ENCODE assay signal across 23 cellular contexts in genomic region chr2:170917957-170918356, GRCh38.
"Had no signal": no experiment of that assay in that cellular context is flagged by ENCODE, and none has a peak within 500 bp of the region (broad histone marks: within the 10 kb centered on the region; RNA-seq: fewer than 3 reads in every experiment).

No MANE protein-coding gene starts in this region.

- H3K27ac Mint-ChIP-seq: naive thymus-derived CD8-positive, alpha-beta T cell; progenitor cell of endocrine pancreas had no signal

- H3K27me3 ChIP-seq: dorsolateral prefrontal cortex, esophagus muscularis mucosa, gastroesophageal sphincter, pancreas, suprapubic skin, thyroid gland, upper lobe of left lung, uterus had no signal

- DNase-seq: cortex of kidney; dorsolateral prefrontal cortex; effector memory CD4-positive, alpha-beta T cell; glutamatergic neuron; left colon; left ventricle myocardium superior; naive thymus-derived CD8-positive, alpha-beta T cell; occipital lobe; pancreas; right cardiac atrium; small intestine; stimulated activated CD4-positive, alpha-beta T cell treated with anti-CD3 and anti-CD28 coated beads, Interleukin-2, amount 100 ng/mL, for 48 hours; stimulated activated naive CD8-positive, alpha-beta T cell treated with anti-CD3 and anti-CD28 coated beads, Interleukin-15, Interleukin-2, amounts not matched to agents 100 U/mL and 50 U/mL, for 24 hours; thyroid gland; uterus had no signal

- H3K4me3 Mint-ChIP-seq: naive thymus-derived CD8-positive, alpha-beta T cell; neural crest cell had no signal

- H3K27ac ChIP-seq: dorsolateral prefrontal cortex, epithelial cell of prostate, esophagus muscularis mucosa, gastroesophageal sphincter, pancreas, suprapubic skin, thyroid gland, upper lobe of left lung, uterus had no signal

- H3K4me1 Mint-ChIP-seq: naive thymus-derived CD8-positive, alpha-beta T cell; neural crest cell had no signal

- H3K4me3 ChIP-seq: dorsolateral prefrontal cortex, esophagus muscularis mucosa, gastroesophageal sphincter, lung, pancreas, suprapubic skin, thyroid gland, upper lobe of left lung, uterus had no signal

- H3K4me1 ChIP-seq: esophagus muscularis mucosa, gastroesophageal sphincter, pancreas, suprapubic skin, thyroid gland, upper lobe of left lung, uterus had no signal

- H3K27me3 Mint-ChIP-seq: progenitor cell of endocrine pancreas had no signal

- H3K36me3 ChIP-seq: esophagus muscularis mucosa, gastroesophageal sphincter, pancreas, suprapubic skin, thyroid gland, upper lobe of left lung, uterus had no signal

- FAIRE-seq: pancreas, small intestine had no signal

- H3K9me3 ChIP-seq: pancreas, thyroid gland, uterus had no signal
